ENCODE assay signal across 1 cellular context in genomic region chr4:155666701-155667537, GRCh38.
TF ChIP-seq lines count a peak whose summit lies in the region.

GUCY1A1 (plus strand) TSS chr4:155666848; CDS start chr4:155696868, 30,020 bp downstream.

TF ChIP-seq in GM12878, 131 proteins besides CTCF, POLR2A, EP300 and RAD21 (continued from another document):
- TF ChIP-seq ZNF687 (IDR thresholded peaks at IDR 0.05) = peak; percentile 64
